Comparison of ENCODE assay signal across 9 cellular contexts in genomic region chr2:47255794-47256193, GRCh38.
"Had no signal": no experiment of that assay in that cellular context is flagged by ENCODE, and none has a peak within 500 bp of the region (broad histone marks: within the 10 kb centered on the region; RNA-seq: fewer than 3 reads in every experiment).

No MANE protein-coding gene starts in this region.

- ATAC-seq: K562 had no signal

- FAIRE-seq: H1, H54, HTR-8/SVneo, K562 had no signal

- H3K4me3 ChIP-seq: GM23338, K562 had no signal

- DNase-seq: H9, HCEC 1CT, HFFc6, IMR-90 had no signal
